8 cellular contexts compared by ENCODE assay signal in genomic region chr12:63420206-63420644, GRCh38.
DNase-seq lines count a peak whose midpoint lies in the region; ATAC-seq and TF ChIP-seq lines count a peak whose summit lies in the region.

No MANE protein-coding gene starts in this region.

- H3K27ac Mint-ChIP-seq in Caco-2 (ENCODE audit: unreplicated experiment) (no peak overlapping the region), T-helper 17 cell (no peak overlapping the region)

- no peaks in the 10 kb centered on the region for H3F3A ChIP-seq in smooth muscle cell (ENCODE audit: low read depth)

- H3K27me3 Mint-ChIP-seq in Caco-2 (ENCODE audit: insufficient read depth, unreplicated experiment), result peaks cover 9% of the 10 kb centered on the region
- peaks cover 27% of the 10 kb centered on the region for H3K27me3 Mint-ChIP-seq in T-helper 17 cell

- H3K36me3 ChIP-seq in Caco-2 (ENCODE audit: control insufficient read depth, insufficient read depth, low read length), result no peaks in the 10 kb centered on the region
- no peaks in the 10 kb centered on the region for H3K36me3 ChIP-seq in smooth muscle cell (ENCODE audit: low read depth)

- 24% methylated on average over 6 of the region's 6 CpGs for WGBS in smooth muscle cell (ENCODE audit: low lambda C conversion rate)

- BruUV-seq in Caco-2 (replicated peaks; lab: Mats Ljungman, UMichigan), result no TSS peak

- CTCF ChIA-PET in Caco-2 (lab: Charles Lee), result interaction anchor here (1.3 kb wide), 1 partner anchor 31 kb away, joined by 3 read pairs; no protein-coding TSS in a partner anchor

- H3K4me1 Mint-ChIP-seq in Caco-2 (ENCODE audit: low read depth, unreplicated experiment) (peaks cover 7% of the 10 kb centered on the region), T-helper 17 cell (no peaks in the 10 kb centered on the region)

- H3K4me2 ChIP-seq in smooth muscle cell, result no peak overlapping the region

- H3K9me3 ChIP-seq in Caco-2 (peaks cover 4% of the 10 kb centered on the region; the same call in 1 of the 2 replicates), T-helper 17 cell (ENCODE audit: control insufficient read depth, low read length, poor library complexity, severe bottlenecking) (no peaks in the 10 kb centered on the region), smooth muscle cell (replicated peaks; ENCODE audit: low read depth) (no peaks in the 10 kb centered on the region)

- no peaks in the 10 kb centered on the region for H3K36me3 Mint-ChIP-seq in Caco-2 (ENCODE audit: insufficient read depth, unreplicated experiment)
- H3K36me3 Mint-ChIP-seq in T-helper 17 cell (ENCODE audit: low read depth), result peaks cover 3% of the 10 kb centered on the region

- H3K4me3 ChIP-seq in Caco-2 (ENCODE audit: low read depth, low read length), result no peak overlapping the region
- no peak overlapping the region for H3K4me3 ChIP-seq in fibroblast of the aortic adventitia (ENCODE audit: low read depth, low read length)
- H3K4me3 ChIP-seq in smooth muscle cell, result no peak overlapping the region

- H3K27ac ChIP-seq in smooth muscle cell (ENCODE audit: low read depth), result no peak overlapping the region

- DNase-seq in Caco-2 (peak; percentile 45 to 58), NCI-H1694 (lab: John Stamatoyannopoulos, UW) (peak; percentile 10), T-helper 17 cell (no peak), fibroblast of the aortic adventitia (ENCODE audit: low read depth) (peak; percentile 66), smooth muscle cell (lab: John Stamatoyannopoulos, UW; ENCODE audit: unreplicated experiment) (no peak)

- no peaks in the 10 kb centered on the region for H3K4me1 ChIP-seq in Caco-2
- H3K4me1 ChIP-seq in smooth muscle cell (ENCODE audit: low read depth), result no peaks in the 10 kb centered on the region

- peaks cover 28% of the 10 kb centered on the region for H3K9me3 Mint-ChIP-seq in Caco-2 (ENCODE audit: unreplicated experiment)

- H3K27me3 ChIP-seq in Caco-2 (replicated peaks; ENCODE audit: control insufficient read depth, insufficient read depth, low read length), result no peaks in the 10 kb centered on the region
- no peaks in the 10 kb centered on the region for H3K27me3 ChIP-seq in smooth muscle cell (ENCODE audit: low read depth)

- H3K4me3 Mint-ChIP-seq in Caco-2 (ENCODE audit: unreplicated experiment) (no peak overlapping the region), T-helper 17 cell (no peak overlapping the region)

- no peak overlapping the region for H2AFZ ChIP-seq in smooth muscle cell (ENCODE audit: low read depth)

- TF ChIP-seq CTCF in Caco-2 (IDR thresholded peaks at IDR 0.05; ENCODE audit: insufficient read depth in 1 of 2, low read depth in 1 of 2, low read length in 1 of 2, severe bottlenecking in 1 of 2, unreplicated experiment in 1 of 2) (peak; percentile 57 to 64), fibroblast of the aortic adventitia (IDR thresholded peaks at IDR 0.05; ENCODE audit: insufficient read depth, low read length) (peak; percentile 61), smooth muscle cell (IDR thresholded peaks at IDR 0.05; ENCODE audit: borderline replicate concordance, insufficient read depth, poor library complexity, severe bottlenecking) (peak; percentile 48)

- H3K79me2 ChIP-seq in smooth muscle cell (ENCODE audit: low read depth), result no peaks in the 10 kb centered on the region

- POLR2A ChIA-PET in Caco-2 (lab: Charles Lee), result no interaction called here

- H3K9ac ChIP-seq in smooth muscle cell (ENCODE audit: low read depth), result no peak overlapping the region

- intact Hi-C loops in Caco-2 (cut with micrococcal nuclease; ENCODE audit: unreplicated experiment), result loop anchor here (1.0 kb wide), 2 partner anchors 317 to 382 kb away; no protein-coding TSS in a partner anchor

- ATAC-seq in GM18868 (IDR thresholded peaks at IDR 0.05; ENCODE audit: unreplicated experiment) (peak; percentile 98), HG02981 (IDR thresholded peaks at IDR 0.05; ENCODE audit: unreplicated experiment) (peak; percentile 85), T-helper 17 cell (peak; percentile 40)
- ATAC-seq in activated CD4-positive, CD25-positive, alpha-beta regulatory T cell treated with anti-CD3 and anti-CD28 coated beads, Interleukin-2, amount 50 U/mL, for 24 hours, result no peak

- no peaks in the 10 kb centered on the region for H4K20me1 ChIP-seq in smooth muscle cell (ENCODE audit: low read depth)

Comparison
In these comparisons a context has a peak if more than half of its experiments do, and no peak if none do; other contexts are left out.
1. DNase-seq: peak in Caco-2 (2 of 2), NCI-H1694 (single experiment) and fibroblast of the aortic adventitia (single experiment); none in T-helper 17 cell (0 of 3) and smooth muscle cell (single experiment).
2. ATAC-seq: peak in GM18868 (single experiment), HG02981 (single experiment) and T-helper 17 cell (single experiment); none in activated CD4-positive, CD25-positive, alpha-beta regulatory T cell treated with anti-CD3 and anti-CD28 coated beads, Interleukin-2, amount 50 U/mL, for 24 hours (0 of 2).
3. Peak in every context shown above with its lines, with median percentiles within 50 percentile points of each other: CTCF ChIP-seq.